ENCODE assay signal across 8 cellular contexts in genomic region chr11:57792060-57792541, GRCh38. TPM values are rescaled to one million over a fixed set of nuclear protein-coding genes. Genes with fewer than 3 reads are reported as not detected.
DNase-seq lines count a peak whose midpoint lies in the region; ATAC-seq and TF ChIP-seq lines count a peak whose summit lies in the region.

No MANE protein-coding gene starts in this region.

- H3K27me3 Mint-ChIP-seq in activated T-helper 2 cell treated with anti-CD3 and anti-CD28 coated beads, Interferon-gamma antibody, Interleukin-2, Interleukin-4, amounts not matched to agents 10 μg/mL and 5 μg/mL and 100 μg/mL, durations not matched to agents 14 hours and 24 hours and 36 hours (ENCODE audit: low read depth) = no peaks in the 10 kb centered on the region

- ATAC-seq in HG02588 (IDR thresholded peaks at IDR 0.05; ENCODE audit: unreplicated experiment) (peak; percentile 75), heart left ventricle (peak; percentile 45 to 74 (median 61))

- H3K27ac Mint-ChIP-seq in activated T-helper 2 cell treated with anti-CD3 and anti-CD28 coated beads, Interferon-gamma antibody, Interleukin-2, Interleukin-4, amounts not matched to agents 10 μg/mL and 5 μg/mL and 100 μg/mL, durations not matched to agents 14 hours and 24 hours and 36 hours = peak overlapping the region; percentile 68

- TF ChIP-seq CTCF in GM10266 (IDR thresholded peaks at IDR 0.05; ENCODE audit: control insufficient read depth, insufficient read depth, low read depth, missing control alignments) = no peak
- no peak for TF ChIP-seq CTCF in heart left ventricle (IDR thresholded peaks at IDR 0.05)
- TF ChIP-seq CTCF in A673 (conservative IDR thresholded peaks at IDR 0.05; ENCODE audit: low read depth, low read length) = no peak

- H4K20me1 ChIP-seq in Karpas-422 (ENCODE audit: insufficient read depth, low read depth, low read length) = no peaks in the 10 kb centered on the region

- peak overlapping the region; percentile 49 to 89 (median 66) for H3K27ac ChIP-seq in heart left ventricle
- no peak overlapping the region for H3K27ac ChIP-seq in Karpas-422 (ENCODE audit: low read length)
- H3K27ac ChIP-seq in A673 (ENCODE audit: low read depth, low read length, poor library complexity, severe bottlenecking) = no peak overlapping the region

- H3K9me2 ChIP-seq in Karpas-422 (replicated peaks; ENCODE audit: insufficient read depth, low read length) = no peaks in the 10 kb centered on the region

- H3K9ac ChIP-seq in Karpas-422 (ENCODE audit: low read length) = no peak overlapping the region

- no peak for TF ChIP-seq POLR2A in heart left ventricle (IDR thresholded peaks at IDR 0.05)

- H3K4me1 Mint-ChIP-seq in activated T-helper 2 cell treated with anti-CD3 and anti-CD28 coated beads, Interferon-gamma antibody, Interleukin-2, Interleukin-4, amounts not matched to agents 10 μg/mL and 5 μg/mL and 100 μg/mL, durations not matched to agents 14 hours and 24 hours and 36 hours (ENCODE audit: low read depth) = peaks cover 40% of the 10 kb centered on the region

- H3K4me3 ChIP-seq in heart left ventricle (peak overlapping the region in 7 of 12 donors; percentile 8 to 32 (median 17)), Karpas-422 (ENCODE audit: low read length) (no peak overlapping the region), A673 (ENCODE audit: low read depth, low read length, poor library complexity, severe bottlenecking) (no peak overlapping the region)

- intact Hi-C loops in activated T-helper 2 cell treated with anti-CD3 and anti-CD28 coated beads, Interferon-gamma antibody, Interleukin-2, Interleukin-4, amounts not matched to agents 10 μg/mL and 5 μg/mL and 100 μg/mL, durations not matched to agents 14 hours and 24 hours and 36 hours (cut with micrococcal nuclease) = loop anchor here (1.0 to 10.0 kb wide), 7 partner anchors 51 to 787 kb away; partner anchors contain the start of genes MED19, P2RX3, SELENOH and SSRP1
- intact Hi-C loops in heart left ventricle (cut with DNase I) = loop anchor here in 1 of 10 donors (2.0 kb wide), 1 partner anchor 13 kb away; no protein-coding TSS in a partner anchor
- intact Hi-C loops in A673 (cut with micrococcal nuclease; ENCODE audit: unreplicated experiment) = no loop called here

- peak overlapping the region; percentile 45 for H3K4me3 Mint-ChIP-seq in activated T-helper 2 cell treated with anti-CD3 and anti-CD28 coated beads, Interferon-gamma antibody, Interleukin-2, Interleukin-4, amounts not matched to agents 10 μg/mL and 5 μg/mL and 100 μg/mL, durations not matched to agents 14 hours and 24 hours and 36 hours (ENCODE audit: low read depth)

- peaks cover 5 to 59% (median 41%) of the 10 kb centered on the region in 9 donors for H3K36me3 ChIP-seq in heart left ventricle
- no peaks in the 10 kb centered on the region for H3K36me3 ChIP-seq in Karpas-422 (ENCODE audit: insufficient read depth, low read length)
- H3K36me3 ChIP-seq in A673 (ENCODE audit: insufficient read depth, low read length, poor library complexity, severe bottlenecking) = peaks cover 22% of the 10 kb centered on the region

- peaks cover 14% of the 10 kb centered on the region for H3K36me3 Mint-ChIP-seq in activated T-helper 2 cell treated with anti-CD3 and anti-CD28 coated beads, Interferon-gamma antibody, Interleukin-2, Interleukin-4, amounts not matched to agents 10 μg/mL and 5 μg/mL and 100 μg/mL, durations not matched to agents 14 hours and 24 hours and 36 hours (ENCODE audit: low read depth)

- no peaks in the 10 kb centered on the region for H3K9me3 Mint-ChIP-seq in activated T-helper 2 cell treated with anti-CD3 and anti-CD28 coated beads, Interferon-gamma antibody, Interleukin-2, Interleukin-4, amounts not matched to agents 10 μg/mL and 5 μg/mL and 100 μg/mL, durations not matched to agents 14 hours and 24 hours and 36 hours

- no peak overlapping the region for H3K4me2 ChIP-seq in Karpas-422 (ENCODE audit: low read depth, low read length, poor library complexity, severe bottlenecking)

- BruUV-seq in A673 (replicated peaks; lab: Mats Ljungman, UMichigan) = no TSS peak

- H3K79me2 ChIP-seq in Karpas-422 (ENCODE audit: low read length) = no peaks in the 10 kb centered on the region

- WGBS in heart left ventricle, 4 donors = 63 to 76% (median 68%) methylated on average over 7 of the region's 7 CpGs

- H2AFZ ChIP-seq in Karpas-422 (ENCODE audit: low read length) = no peak overlapping the region

- H3K4me1 ChIP-seq in heart left ventricle = peaks cover 7 to 80% (median 68%) of the 10 kb centered on the region in 12 donors
- no peaks in the 10 kb centered on the region for H3K4me1 ChIP-seq in Karpas-422 (ENCODE audit: low read length)
- peaks cover 30% of the 10 kb centered on the region for H3K4me1 ChIP-seq in A673 (ENCODE audit: insufficient read depth, low read length, poor library complexity, severe bottlenecking)

- peak; percentile 83 for DNase-seq in GM10266 (ENCODE audit: extremely low spot score)
- DNase-seq in OCI-M1 (lab: John Stamatoyannopoulos, UW) = peak; percentile 96
- peak; percentile 85 for DNase-seq in activated T-helper 2 cell treated with anti-CD3 and anti-CD28 coated beads, Interferon-gamma antibody, Interleukin-2, Interleukin-4, amounts not matched to agents 10 μg/mL and 5 μg/mL and 100 μg/mL, durations not matched to agents 14 hours and 24 hours and 36 hours (ENCODE audit: low spot score)
- DNase-seq in heart left ventricle = peak; percentile 43 to 92 (median 71)
- DNase-seq in stimulated activated CD4-positive, alpha-beta T cell treated with anti-CD3 and anti-CD28 coated beads, Interleukin-1b, Interleukin-23, amount 100 ng/mL, for 24 hours (ENCODE audit: low read depth in 4 of 4, low spot score in 1 of 4) = peak; percentile 39 to 61 (median 48)
- DNase-seq in Karpas-422 = no peak
- DNase-seq in A673 (ENCODE audit: low spot score) = no peak

- POLR2A ChIA-PET in A673 (lab: Charles Lee; ENCODE audit: low non-redundant PET) = no interaction called here

- CTCF ChIA-PET in A673 (lab: Charles Lee) = interaction anchor here (0.7 kb wide), 1 partner anchor 14 kb away, joined by 4 read pairs; no protein-coding TSS in a partner anchor

- H3K27me3 ChIP-seq in heart left ventricle = no peaks in the 10 kb centered on the region
- H3K27me3 ChIP-seq in Karpas-422 (ENCODE audit: low read length) = no peaks in the 10 kb centered on the region
- no peaks in the 10 kb centered on the region for H3K27me3 ChIP-seq in A673 (replicated peaks; ENCODE audit: insufficient read depth, low read depth, low read length, poor library complexity)

- H3K9me3 ChIP-seq in heart left ventricle (no peaks in the 10 kb centered on the region), Karpas-422 (ENCODE audit: low read length) (no peaks in the 10 kb centered on the region), A673 (ENCODE audit: low read depth, low read length, poor library complexity, severe bottlenecking) (no peaks in the 10 kb centered on the region)

RNA-seq across cellular contexts. Expression of gene CTNND1, which starts 30.5 kb away (rescaled TPM):
- 6.2 and 7.5 TPM in 2 replicates for total RNA-seq in activated T-helper 2 cell treated with anti-CD3 and anti-CD28 coated beads, Interferon-gamma antibody, Interleukin-2, Interleukin-4, amounts not matched to agents 10 μg/mL and 5 μg/mL and 100 μg/mL, durations not matched to agents 14 hours and 24 hours and 36 hours
- total RNA-seq in heart left ventricle = 100 to 1,000 TPM in 1 of 9 donors, 10 to 100 TPM in 8; 51.4 to 105 (median 60.8) TPM
- polyA plus RNA-seq in heart left ventricle = 10 to 100 TPM; 19.7 to 40.3 TPM
- total RNA-seq in Karpas-422 (2014; rRNA removed; shearing (Covaris generic); ENCODE audit: low replicate concordance) = 5.7 and 6.0 TPM in 2 replicates
- total RNA-seq in A673 (2021) = 133 and 174 TPM in 2 replicates

RNA-seq across cellular contexts. Expression of gene BTBD18, which starts 40.5 kb away (rescaled TPM):
- not detected in 2 replicates for total RNA-seq in activated T-helper 2 cell treated with anti-CD3 and anti-CD28 coated beads, Interferon-gamma antibody, Interleukin-2, Interleukin-4, amounts not matched to agents 10 μg/mL and 5 μg/mL and 100 μg/mL, durations not matched to agents 14 hours and 24 hours and 36 hours
- total RNA-seq in heart left ventricle (not detected), A673 (2021) (not detected in 2 replicates)
- polyA plus RNA-seq in heart left ventricle = under 1 TPM in 1 of 2 donors, not detected in 1; 0.11 TPM
- total RNA-seq in Karpas-422 (2014; rRNA removed; shearing (Covaris generic); ENCODE audit: low replicate concordance) = not detected in 2 replicates

RNA-seq across cellular contexts. Expression of gene SELENOH, which starts 50.8 kb away (rescaled TPM):
- total RNA-seq in activated T-helper 2 cell treated with anti-CD3 and anti-CD28 coated beads, Interferon-gamma antibody, Interleukin-2, Interleukin-4, amounts not matched to agents 10 μg/mL and 5 μg/mL and 100 μg/mL, durations not matched to agents 14 hours and 24 hours and 36 hours = 179 and 183 TPM in 2 replicates
- total RNA-seq in heart left ventricle = 100 to 1,000 TPM in 1 of 9 donors, 10 to 100 TPM in 8; 56.8 to 134 (median 85.7) TPM
- polyA plus RNA-seq in heart left ventricle = 100 to 1,000 TPM in 1 of 2 donors, 10 to 100 TPM in 1; 68.8 to 116 TPM
- total RNA-seq in Karpas-422 (2014; rRNA removed; shearing (Covaris generic); ENCODE audit: low replicate concordance) = 112 and 172 TPM in 2 replicates
- 192 and 212 TPM in 2 replicates for total RNA-seq in A673 (2021)

Comparison
In these comparisons a context has a peak if more than half of its experiments do, and no peak if none do; other contexts are left out.
1. DNase-seq: peak in GM10266 (single experiment), OCI-M1 (single experiment), activated T-helper 2 cell treated with anti-CD3 and anti-CD28 coated beads, Interferon-gamma antibody, Interleukin-2, Interleukin-4, amounts not matched to agents 10 μg/mL and 5 μg/mL and 100 μg/mL, durations not matched to agents 14 hours and 24 hours and 36 hours (single experiment), heart left ventricle (5 of 5) and stimulated activated CD4-positive, alpha-beta T cell treated with anti-CD3 and anti-CD28 coated beads, Interleukin-1b, Interleukin-23, amount 100 ng/mL, for 24 hours (4 of 4); none in Karpas-422 (single experiment) and A673 (single experiment).
2. H3K27ac ChIP-seq: peak in heart left ventricle (12 of 12); none in Karpas-422 (single experiment) and A673 (single experiment).
3. H3K4me3 ChIP-seq: peak in heart left ventricle (7 of 12); none in Karpas-422 (single experiment) and A673 (single experiment).